ENCODE assay signal across 1 cellular context in the genomic region with DNA sequence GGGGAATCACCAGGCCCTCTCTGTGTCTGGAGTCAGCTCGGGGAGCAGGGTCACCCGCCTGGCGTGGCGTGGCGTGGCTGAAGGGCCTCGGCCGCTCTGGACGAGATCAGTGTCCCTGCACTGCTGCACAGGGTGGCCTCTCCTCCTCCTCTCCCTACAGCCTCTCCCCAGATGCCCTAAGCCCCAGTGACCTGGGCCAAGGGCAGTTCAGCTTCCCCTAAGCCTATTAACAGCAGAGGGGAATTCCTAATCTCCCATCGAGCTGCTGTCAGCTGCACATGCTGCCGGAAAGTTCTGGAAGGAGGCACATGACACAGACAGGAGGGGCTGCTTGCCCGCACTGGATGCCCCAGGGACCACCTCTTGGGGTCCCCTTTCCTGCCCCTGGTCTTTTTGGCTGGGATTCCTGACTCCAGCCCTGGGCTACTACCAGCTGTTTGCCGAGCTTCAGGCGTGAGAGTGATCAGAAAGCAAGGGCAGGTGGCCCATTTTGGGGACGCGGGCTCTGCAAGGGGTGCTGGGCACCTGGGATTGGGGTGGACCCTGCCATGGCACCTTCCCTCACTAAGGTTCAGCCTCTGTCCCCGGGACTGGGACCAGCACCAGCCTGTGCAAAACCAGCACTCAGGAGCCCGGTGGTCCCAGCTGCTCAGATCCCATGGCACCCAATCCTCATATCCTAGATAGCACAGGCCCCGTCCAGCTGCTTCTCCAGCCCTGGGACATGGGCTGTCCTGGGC.
A peak's percentile ranks its signal among the peaks of the same experiment; 100 is the strongest.
TF ChIP-seq lines count a peak whose summit lies in the region.

No MANE protein-coding gene starts in this region.

TF ChIP-seq in HepG2, 621 proteins besides CTCF, POLR2A, EP300 and RAD21 (continued from another document and continues in another):
- TF ChIP-seq RBFOX2 (IDR thresholded peaks at IDR 0.05; ENCODE audit: low read depth, low read length) (no peak), HOXA5 (CRISPR knock-in tag; IDR thresholded peaks at IDR 0.05) (no peak), ZUFSP (CRISPR knock-in tag; IDR thresholded peaks at IDR 0.05; ENCODE audit: borderline replicate concordance) (no peak), SMAD9 (CRISPR knock-in tag; IDR thresholded peaks at IDR 0.05) (no peak), ZNF549 (CRISPR knock-in tag; IDR thresholded peaks at IDR 0.05) (no peak), SAP130 (CRISPR knock-in tag; IDR thresholded peaks at IDR 0.05; ENCODE audit: low read depth) (peak; percentile 67), TARDBP (CRISPR knock-in tag; IDR thresholded peaks at IDR 0.05) (0 out of 2 replicates have a peak, but pooled peaks have one; percentile 33), HNRNPL (IDR thresholded peaks at IDR 0.05; ENCODE audit: low read depth, low read length) (0 out of 2 replicates have a peak, but pooled peaks have one; percentile 11), HES4 (CRISPR knock-in tag; IDR thresholded peaks at IDR 0.05; ENCODE audit: borderline replicate concordance) (no peak), ZNF775 (CRISPR knock-in tag; IDR thresholded peaks at IDR 0.05; ENCODE audit: borderline replicate concordance) (no peak), ZNF44 (CRISPR knock-in tag; IDR thresholded peaks at IDR 0.05) (no peak), ZNF232 (CRISPR knock-in tag; IDR thresholded peaks at IDR 0.05; ENCODE audit: borderline replicate concordance) (peak; percentile 59; the same call in 1 of the 2 replicates), ZBTB25 (CRISPR knock-in tag; IDR thresholded peaks at IDR 0.05) (no peak), BRF2 (CRISPR knock-in tag; IDR thresholded peaks at IDR 0.05) (peak; percentile 45; the same call in 1 of the 2 replicates), SETDB1 (CRISPR knock-in tag; IDR thresholded peaks at IDR 0.05; ENCODE audit: borderline replicate concordance) (no peak), NR2C2 (CRISPR knock-in tag; IDR thresholded peaks at IDR 0.05; ENCODE audit: borderline replicate concordance) (no peak; the same call in 1 of the 2 replicates), ZNF749 (CRISPR knock-in tag; IDR thresholded peaks at IDR 0.05; ENCODE audit: borderline replicate concordance) (no peak), ZNF432 (CRISPR knock-in tag; IDR thresholded peaks at IDR 0.05; ENCODE audit: borderline replicate concordance) (no peak), NCOA1 (CRISPR knock-in tag; IDR thresholded peaks at IDR 0.05) (no peak), SRY (CRISPR knock-in tag; IDR thresholded peaks at IDR 0.05) (peak; percentile 51; the same call in 1 of the 2 replicates), PHF20 (CRISPR knock-in tag; IDR thresholded peaks at IDR 0.05) (0 out of 2 replicates have a peak, but pooled peaks have one; percentile 9), MTF1 (CRISPR knock-in tag; IDR thresholded peaks at IDR 0.05) (no peak), HOXA3 (CRISPR knock-in tag; IDR thresholded peaks at IDR 0.05) (peak; percentile 51; the same call in 1 of the 2 replicates), ZNF557 (CRISPR knock-in tag; IDR thresholded peaks at IDR 0.05) (no peak), SP4 (CRISPR knock-in tag; IDR thresholded peaks at IDR 0.05) (no peak), UBTF (CRISPR knock-in tag; IDR thresholded peaks at IDR 0.05) (no peak), SAFB2 (CRISPR knock-in tag; IDR thresholded peaks at IDR 0.05; ENCODE audit: borderline replicate concordance, low read depth) (no peak; the same call in 1 of the 2 replicates), NCOA5 (CRISPR knock-in tag; IDR thresholded peaks at IDR 0.05) (no peak), ZNF230 (CRISPR knock-in tag; IDR thresholded peaks at IDR 0.05) (no peak; the same call in 1 of the 2 replicates), FOSL1 (CRISPR knock-in tag; IDR thresholded peaks at IDR 0.05; ENCODE audit: borderline replicate concordance) (no peak), THAP7 (CRISPR knock-in tag; IDR thresholded peaks at IDR 0.05) (no peak), ZFP36L1 (CRISPR knock-in tag; IDR thresholded peaks at IDR 0.05) (no peak), KLF13 (CRISPR knock-in tag; IDR thresholded peaks at IDR 0.05) (no peak), ZC3H13 (CRISPR knock-in tag; IDR thresholded peaks at IDR 0.05) (no peak), RFX1 (IDR thresholded peaks at IDR 0.05) (no peak), TCF7 (IDR thresholded peaks at IDR 0.05; ENCODE audit: low read depth) (no peak), CBX2 (IDR thresholded peaks at IDR 0.05; ENCODE audit: low read depth, low read length) (no peak), CBX2 (CRISPR knock-in tag; IDR thresholded peaks at IDR 0.05; ENCODE audit: low read depth) (no peak), YEATS2 (CRISPR knock-in tag; IDR thresholded peaks at IDR 0.05; ENCODE audit: borderline replicate concordance) (peak; percentile 51; the same call in 1 of the 2 replicates), JDP2 (CRISPR knock-in tag; IDR thresholded peaks at IDR 0.05; ENCODE audit: borderline replicate concordance) (no peak), NPAS2 (CRISPR knock-in tag; IDR thresholded peaks at IDR 0.05; ENCODE audit: borderline replicate concordance) (no peak), ZFP36 (IDR thresholded peaks at IDR 0.05; ENCODE audit: borderline replicate concordance, low read depth, low read length, partially characterized antibody) (no peak), PCBP1 (IDR thresholded peaks at IDR 0.05; ENCODE audit: borderline replicate concordance, low read depth, low read length) (no peak)
- TF ChIP-seq, protein P1, sequence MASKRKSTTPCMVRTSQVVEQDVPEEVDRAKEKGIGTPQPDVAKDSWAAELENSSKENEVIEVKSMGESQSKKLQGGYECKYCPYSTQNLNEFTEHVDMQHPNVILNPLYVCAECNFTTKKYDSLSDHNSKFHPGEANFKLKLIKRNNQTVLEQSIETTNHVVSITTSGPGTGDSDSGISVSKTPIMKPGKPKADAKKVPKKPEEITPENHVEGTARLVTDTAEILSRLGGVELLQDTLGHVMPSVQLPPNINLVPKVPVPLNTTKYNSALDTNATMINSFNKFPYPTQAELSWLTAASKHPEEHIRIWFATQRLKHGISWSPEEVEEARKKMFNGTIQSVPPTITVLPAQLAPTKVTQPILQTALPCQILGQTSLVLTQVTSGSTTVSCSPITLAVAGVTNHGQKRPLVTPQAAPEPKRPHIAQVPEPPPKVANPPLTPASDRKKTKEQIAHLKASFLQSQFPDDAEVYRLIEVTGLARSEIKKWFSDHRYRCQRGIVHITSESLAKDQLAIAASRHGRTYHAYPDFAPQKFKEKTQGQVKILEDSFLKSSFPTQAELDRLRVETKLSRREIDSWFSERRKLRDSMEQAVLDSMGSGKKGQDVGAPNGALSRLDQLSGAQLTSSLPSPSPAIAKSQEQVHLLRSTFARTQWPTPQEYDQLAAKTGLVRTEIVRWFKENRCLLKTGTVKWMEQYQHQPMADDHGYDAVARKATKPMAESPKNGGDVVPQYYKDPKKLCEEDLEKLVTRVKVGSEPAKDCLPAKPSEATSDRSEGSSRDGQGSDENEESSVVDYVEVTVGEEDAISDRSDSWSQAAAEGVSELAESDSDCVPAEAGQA (IDR thresholded peaks at IDR 0.05; ENCODE audit: low read depth): no peak
- TF ChIP-seq, protein P1 (CRISPR knock-in tag; IDR thresholded peaks at IDR 0.05; ENCODE audit: borderline replicate concordance): no peak
- TF ChIP-seq, protein P2, sequence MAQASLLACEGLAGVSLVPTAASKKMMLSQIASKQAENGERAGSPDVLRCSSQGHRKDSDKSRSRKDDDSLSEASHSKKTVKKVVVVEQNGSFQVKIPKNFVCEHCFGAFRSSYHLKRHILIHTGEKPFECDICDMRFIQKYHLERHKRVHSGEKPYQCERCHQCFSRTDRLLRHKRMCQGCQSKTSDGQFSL (CRISPR knock-in tag; IDR thresholded peaks at IDR 0.05): no peak
- TF ChIP-seq, protein P3, sequence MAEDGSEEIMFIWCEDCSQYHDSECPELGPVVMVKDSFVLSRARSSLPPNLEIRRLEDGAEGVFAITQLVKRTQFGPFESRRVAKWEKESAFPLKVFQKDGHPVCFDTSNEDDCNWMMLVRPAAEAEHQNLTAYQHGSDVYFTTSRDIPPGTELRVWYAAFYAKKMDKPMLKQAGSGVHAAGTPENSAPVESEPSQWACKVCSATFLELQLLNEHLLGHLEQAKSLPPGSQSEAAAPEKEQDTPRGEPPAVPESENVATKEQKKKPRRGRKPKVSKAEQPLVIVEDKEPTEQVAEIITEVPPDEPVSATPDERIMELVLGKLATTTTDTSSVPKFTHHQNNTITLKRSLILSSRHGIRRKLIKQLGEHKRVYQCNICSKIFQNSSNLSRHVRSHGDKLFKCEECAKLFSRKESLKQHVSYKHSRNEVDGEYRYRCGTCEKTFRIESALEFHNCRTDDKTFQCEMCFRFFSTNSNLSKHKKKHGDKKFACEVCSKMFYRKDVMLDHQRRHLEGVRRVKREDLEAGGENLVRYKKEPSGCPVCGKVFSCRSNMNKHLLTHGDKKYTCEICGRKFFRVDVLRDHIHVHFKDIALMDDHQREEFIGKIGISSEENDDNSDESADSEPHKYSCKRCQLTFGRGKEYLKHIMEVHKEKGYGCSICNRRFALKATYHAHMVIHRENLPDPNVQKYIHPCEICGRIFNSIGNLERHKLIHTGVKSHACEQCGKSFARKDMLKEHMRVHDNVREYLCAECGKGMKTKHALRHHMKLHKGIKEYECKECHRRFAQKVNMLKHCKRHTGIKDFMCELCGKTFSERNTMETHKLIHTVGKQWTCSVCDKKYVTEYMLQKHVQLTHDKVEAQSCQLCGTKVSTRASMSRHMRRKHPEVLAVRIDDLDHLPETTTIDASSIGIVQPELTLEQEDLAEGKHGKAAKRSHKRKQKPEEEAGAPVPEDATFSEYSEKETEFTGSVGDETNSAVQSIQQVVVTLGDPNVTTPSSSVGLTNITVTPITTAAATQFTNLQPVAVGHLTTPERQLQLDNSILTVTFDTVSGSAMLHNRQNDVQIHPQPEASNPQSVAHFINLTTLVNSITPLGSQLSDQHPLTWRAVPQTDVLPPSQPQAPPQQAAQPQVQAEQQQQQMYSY (CRISPR knock-in tag; IDR thresholded peaks at IDR 0.05): no peak
